8 cellular contexts compared by ENCODE assay signal in genomic region chr22:35257321-35258143, GRCh38. TPM values are rescaled to one million over a fixed set of nuclear protein-coding genes. Genes with fewer than 3 reads are reported as not detected.
DNase-seq lines count a peak whose midpoint lies in the region; ATAC-seq and TF ChIP-seq lines count a peak whose summit lies in the region.

TSS of gene HMGXB4 (plus strand) at chr22:35257493. CDS start at chr22:35262391, 4,898 bp downstream.

- peak within 1 kb of the TSS; percentile 98 for H2AFZ ChIP-seq in Karpas-422 (ENCODE audit: low read length)

- peak within 1 kb of the TSS; percentile 91 for H3K27ac Mint-ChIP-seq in natural killer cell

- no peaks in the 10 kb centered on the region for H3K36me3 Mint-ChIP-seq in natural killer cell

- no peaks in the 10 kb centered on the region for H3K27me3 Mint-ChIP-seq in natural killer cell (ENCODE audit: low read depth in 2 of 2)

- no peaks in the 10 kb centered on the region for H3K9me3 Mint-ChIP-seq in natural killer cell

- peak within 1 kb of the TSS; percentile 80 for H3K4me2 ChIP-seq in Karpas-422 (ENCODE audit: low read depth, low read length, poor library complexity, severe bottlenecking)

- no peak for TF ChIP-seq CTCF in fibroblast of pulmonary artery (IDR thresholded peaks at IDR 0.05; ENCODE audit: low read length, missing control alignments)
- peak; percentile 21 for TF ChIP-seq CTCF in natural killer cell (IDR thresholded peaks at IDR 0.05)

- H4K20me1 ChIP-seq in Karpas-422 (ENCODE audit: insufficient read depth, low read depth, low read length), result no peaks in the 10 kb centered on the region

- intact Hi-C loops in natural killer cell (cut with micrococcal nuclease), result loop anchor here (1.0 kb wide), 1 partner anchor 42 kb away; the partner anchor contains the start of gene TOM1

- H3K9ac ChIP-seq in Karpas-422 (ENCODE audit: low read length), result peak within 1 kb of the TSS; percentile 91

- H3K79me2 ChIP-seq in Karpas-422 (ENCODE audit: low read length), result peaks cover 54% of the 10 kb centered on the region

- no peaks in the 10 kb centered on the region for H3K9me2 ChIP-seq in Karpas-422 (replicated peaks; ENCODE audit: insufficient read depth, low read length)

- H3K4me1 ChIP-seq in Karpas-422 (ENCODE audit: low read length), result peaks cover 25% of the 10 kb centered on the region

- H3K27me3 ChIP-seq in Karpas-422 (ENCODE audit: low read length), result no peaks in the 10 kb centered on the region

- peak; percentile 69 for TF ChIP-seq POLR2A in Raji (IDR thresholded peaks at IDR 0.05; ENCODE audit: insufficient read depth, low read depth, low read length)

- H3K4me3 Mint-ChIP-seq in natural killer cell, result peak within 1 kb of the TSS; percentile 94

- peak; percentile 87 for DNase-seq in EL
- DNase-seq in Karpas-422, result peak; percentile 96
- DNase-seq in activated T-helper 9 cell treated with anti-CD3 and anti-CD28 coated beads, Interleukin-2, amount 50 U/mL, for 16 hours (ENCODE audit: low read depth), result peak; percentile 81
- DNase-seq in fibroblast of pulmonary artery (ENCODE audit: low read depth), result peak; percentile 90
- peak; percentile 82 for DNase-seq in natural killer cell
- DNase-seq in stimulated activated naive CD4-positive, alpha-beta T cell (lab: John Stamatoyannopoulos, UW), result peak; percentile 79 to 95 (median 85)

- peak within 1 kb of the TSS; percentile 69 for H3K27ac ChIP-seq in Karpas-422 (ENCODE audit: low read length)

- ATAC-seq in GM21825 (IDR thresholded peaks at IDR 0.05; ENCODE audit: unreplicated experiment) (peak; percentile 89), natural killer cell (peak; percentile 92 to 96 (median 92))

- peaks cover 7% of the 10 kb centered on the region; the same call in 1 of the 2 replicates for H3K36me3 ChIP-seq in Karpas-422 (ENCODE audit: insufficient read depth, low read length)

- peaks cover 19 to 21% of the 10 kb centered on the region in 2 donors for H3K4me1 Mint-ChIP-seq in natural killer cell

- H3K4me3 ChIP-seq in Karpas-422 (ENCODE audit: low read length), result peak within 1 kb of the TSS; percentile 91
- peak within 1 kb of the TSS; percentile 87 for H3K4me3 ChIP-seq in fibroblast of pulmonary artery (replicated peaks; ENCODE audit: low read depth, low read length)

- H3K9me3 ChIP-seq in Karpas-422 (ENCODE audit: low read length), result no peaks in the 10 kb centered on the region

RNA-seq across cellular contexts. Expression of gene HMGXB4, which starts in this region (rescaled TPM):
- 13.5 and 19.1 TPM in 2 replicates for total RNA-seq in Karpas-422 (2014; rRNA removed; shearing (Covaris generic); ENCODE audit: low replicate concordance)
- 10 to 100 TPM; 40.4 to 46.1 (median 40.7) TPM for total RNA-seq in natural killer cell

Comparison
In these comparisons a context has a peak if more than half of its experiments do, and no peak if none do; other contexts are left out.
1. Peak in every context shown above with its lines: DNase-seq, ATAC-seq, H3K4me3 ChIP-seq and H3K27ac ChIP-seq.